Comparison of ENCODE assay signal across 1 cellular context in the genomic region with DNA sequence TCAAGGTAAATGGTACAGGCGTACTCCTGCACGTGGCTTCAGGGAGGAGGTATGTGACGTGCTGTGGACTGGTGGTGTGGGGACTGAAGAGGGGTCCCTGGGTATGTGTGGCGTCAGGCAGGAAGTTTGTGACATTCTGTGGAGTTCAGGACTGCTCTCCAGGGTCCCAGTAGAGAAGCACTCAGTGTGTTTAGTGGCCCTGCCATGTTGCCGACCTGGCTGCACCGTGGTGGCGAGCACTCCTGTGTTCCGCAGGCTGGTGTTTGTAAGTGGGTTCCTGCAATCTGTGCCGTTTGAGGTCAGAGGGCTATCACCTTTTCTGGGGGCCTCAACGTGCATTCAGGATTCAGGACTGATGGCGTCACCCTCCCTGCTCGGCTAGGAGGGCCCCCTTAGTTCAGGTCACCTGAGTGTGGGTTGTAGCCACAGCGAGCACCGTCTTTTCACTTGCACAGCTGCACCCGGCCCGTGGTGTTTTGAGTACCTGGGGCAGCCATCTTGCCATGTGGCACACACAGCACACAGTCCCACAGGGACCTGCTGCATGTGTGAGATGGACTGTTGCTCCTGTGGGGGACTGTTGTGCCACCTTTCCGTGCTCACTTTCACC.
TF ChIP-seq lines count a peak whose summit lies in the region.

No MANE protein-coding gene starts in this region.

TF ChIP-seq in SK-N-SH treated with all-trans-retinoic acid at 6 μM for 48 hours, 23 proteins besides CTCF, POLR2A, EP300 and RAD21 (continued from another document):
- TF ChIP-seq, protein P1, sequence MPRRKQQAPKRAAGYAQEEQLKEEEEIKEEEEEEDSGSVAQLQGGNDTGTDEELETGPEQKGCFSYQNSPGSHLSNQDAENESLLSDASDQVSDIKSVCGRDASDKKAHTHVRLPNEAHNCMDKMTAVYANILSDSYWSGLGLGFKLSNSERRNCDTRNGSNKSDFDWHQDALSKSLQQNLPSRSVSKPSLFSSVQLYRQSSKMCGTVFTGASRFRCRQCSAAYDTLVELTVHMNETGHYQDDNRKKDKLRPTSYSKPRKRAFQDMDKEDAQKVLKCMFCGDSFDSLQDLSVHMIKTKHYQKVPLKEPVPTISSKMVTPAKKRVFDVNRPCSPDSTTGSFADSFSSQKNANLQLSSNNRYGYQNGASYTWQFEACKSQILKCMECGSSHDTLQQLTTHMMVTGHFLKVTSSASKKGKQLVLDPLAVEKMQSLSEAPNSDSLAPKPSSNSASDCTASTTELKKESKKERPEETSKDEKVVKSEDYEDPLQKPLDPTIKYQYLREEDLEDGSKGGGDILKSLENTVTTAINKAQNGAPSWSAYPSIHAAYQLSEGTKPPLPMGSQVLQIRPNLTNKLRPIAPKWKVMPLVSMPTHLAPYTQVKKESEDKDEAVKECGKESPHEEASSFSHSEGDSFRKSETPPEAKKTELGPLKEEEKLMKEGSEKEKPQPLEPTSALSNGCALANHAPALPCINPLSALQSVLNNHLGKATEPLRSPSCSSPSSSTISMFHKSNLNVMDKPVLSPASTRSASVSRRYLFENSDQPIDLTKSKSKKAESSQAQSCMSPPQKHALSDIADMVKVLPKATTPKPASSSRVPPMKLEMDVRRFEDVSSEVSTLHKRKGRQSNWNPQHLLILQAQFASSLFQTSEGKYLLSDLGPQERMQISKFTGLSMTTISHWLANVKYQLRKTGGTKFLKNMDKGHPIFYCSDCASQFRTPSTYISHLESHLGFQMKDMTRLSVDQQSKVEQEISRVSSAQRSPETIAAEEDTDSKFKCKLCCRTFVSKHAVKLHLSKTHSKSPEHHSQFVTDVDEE (CRISPR knock-in tag; IDR thresholded peaks at IDR 0.05): no peak
- TF ChIP-seq, protein P2, sequence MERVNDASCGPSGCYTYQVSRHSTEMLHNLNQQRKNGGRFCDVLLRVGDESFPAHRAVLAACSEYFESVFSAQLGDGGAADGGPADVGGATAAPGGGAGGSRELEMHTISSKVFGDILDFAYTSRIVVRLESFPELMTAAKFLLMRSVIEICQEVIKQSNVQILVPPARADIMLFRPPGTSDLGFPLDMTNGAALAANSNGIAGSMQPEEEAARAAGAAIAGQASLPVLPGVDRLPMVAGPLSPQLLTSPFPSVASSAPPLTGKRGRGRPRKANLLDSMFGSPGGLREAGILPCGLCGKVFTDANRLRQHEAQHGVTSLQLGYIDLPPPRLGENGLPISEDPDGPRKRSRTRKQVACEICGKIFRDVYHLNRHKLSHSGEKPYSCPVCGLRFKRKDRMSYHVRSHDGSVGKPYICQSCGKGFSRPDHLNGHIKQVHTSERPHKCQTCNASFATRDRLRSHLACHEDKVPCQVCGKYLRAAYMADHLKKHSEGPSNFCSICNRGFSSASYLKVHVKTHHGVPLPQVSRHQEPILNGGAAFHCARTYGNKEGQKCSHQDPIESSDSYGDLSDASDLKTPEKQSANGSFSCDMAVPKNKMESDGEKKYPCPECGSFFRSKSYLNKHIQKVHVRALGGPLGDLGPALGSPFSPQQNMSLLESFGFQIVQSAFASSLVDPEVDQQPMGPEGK (CRISPR knock-in tag; IDR thresholded peaks at IDR 0.05; ENCODE audit: borderline replicate concordance): no peak
- no peak for TF ChIP-seq BACH2 (CRISPR knock-in tag; IDR thresholded peaks at IDR 0.05; ENCODE audit: borderline replicate concordance)
- no peak for TF ChIP-seq RARB (CRISPR knock-in tag; IDR thresholded peaks at IDR 0.05)
- TF ChIP-seq GLIS3 (CRISPR knock-in tag; IDR thresholded peaks at IDR 0.05): no peak
- TF ChIP-seq, protein P3, sequence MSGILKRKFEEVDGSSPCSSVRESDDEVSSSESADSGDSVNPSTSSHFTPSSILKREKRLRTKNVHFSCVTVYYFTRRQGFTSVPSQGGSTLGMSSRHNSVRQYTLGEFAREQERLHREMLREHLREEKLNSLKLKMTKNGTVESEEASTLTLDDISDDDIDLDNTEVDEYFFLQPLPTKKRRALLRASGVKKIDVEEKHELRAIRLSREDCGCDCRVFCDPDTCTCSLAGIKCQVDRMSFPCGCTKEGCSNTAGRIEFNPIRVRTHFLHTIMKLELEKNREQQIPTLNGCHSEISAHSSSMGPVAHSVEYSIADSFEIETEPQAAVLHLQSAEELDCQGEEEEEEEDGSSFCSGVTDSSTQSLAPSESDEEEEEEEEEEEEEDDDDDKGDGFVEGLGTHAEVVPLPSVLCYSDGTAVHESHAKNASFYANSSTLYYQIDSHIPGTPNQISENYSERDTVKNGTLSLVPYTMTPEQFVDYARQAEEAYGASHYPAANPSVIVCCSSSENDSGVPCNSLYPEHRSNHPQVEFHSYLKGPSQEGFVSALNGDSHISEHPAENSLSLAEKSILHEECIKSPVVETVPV (CRISPR knock-in tag; IDR thresholded peaks at IDR 0.05): no peak
- no peak for TF ChIP-seq ZC3H10 (CRISPR knock-in tag; IDR thresholded peaks at IDR 0.05)
